Comparison of ENCODE assay signal across 1 cellular context in genomic region chr3:38327335-38328009, GRCh38.
TF ChIP-seq lines count a peak whose summit lies in the region.

No MANE protein-coding gene starts in this region.

TF ChIP-seq in K562, 482 proteins besides CTCF, POLR2A, EP300 and RAD21 (continued from another document and continues in another):
- TF ChIP-seq GTF2B (IDR thresholded peaks at IDR 0.05; ENCODE audit: extremely low read depth, insufficient read length), result no peak
- no peak for TF ChIP-seq KDM5B (IDR thresholded peaks at IDR 0.05; ENCODE audit: insufficient replicate concordance, low read depth, low read length)
- TF ChIP-seq EZH2 (IDR thresholded peaks at IDR 0.05; ENCODE audit: borderline replicate concordance, low read depth, low read length), result no peak
- TF ChIP-seq ZNF695 (CRISPR knock-in tag; IDR thresholded peaks at IDR 0.05), result no peak
- peak; percentile 91 to 97 for TF ChIP-seq TRIM24 (IDR thresholded peaks at IDR 0.05)
- TF ChIP-seq SREBF1 (IDR thresholded peaks at IDR 0.05; ENCODE audit: borderline replicate concordance, low read depth, low read length), result no peak
- TF ChIP-seq CREM (IDR thresholded peaks at IDR 0.05; ENCODE audit: low read depth), result 0 out of 2 replicates have a peak, but pooled peaks have one; percentile 3
- peak; percentile 77; the same call in 1 of the 2 replicates for TF ChIP-seq SMARCC2 (IDR thresholded peaks at IDR 0.05; ENCODE audit: low read depth)
- no peak for TF ChIP-seq ZFP36 (IDR thresholded peaks at IDR 0.05; ENCODE audit: low read depth, low read length, partially characterized antibody)
- TF ChIP-seq, protein P1, sequence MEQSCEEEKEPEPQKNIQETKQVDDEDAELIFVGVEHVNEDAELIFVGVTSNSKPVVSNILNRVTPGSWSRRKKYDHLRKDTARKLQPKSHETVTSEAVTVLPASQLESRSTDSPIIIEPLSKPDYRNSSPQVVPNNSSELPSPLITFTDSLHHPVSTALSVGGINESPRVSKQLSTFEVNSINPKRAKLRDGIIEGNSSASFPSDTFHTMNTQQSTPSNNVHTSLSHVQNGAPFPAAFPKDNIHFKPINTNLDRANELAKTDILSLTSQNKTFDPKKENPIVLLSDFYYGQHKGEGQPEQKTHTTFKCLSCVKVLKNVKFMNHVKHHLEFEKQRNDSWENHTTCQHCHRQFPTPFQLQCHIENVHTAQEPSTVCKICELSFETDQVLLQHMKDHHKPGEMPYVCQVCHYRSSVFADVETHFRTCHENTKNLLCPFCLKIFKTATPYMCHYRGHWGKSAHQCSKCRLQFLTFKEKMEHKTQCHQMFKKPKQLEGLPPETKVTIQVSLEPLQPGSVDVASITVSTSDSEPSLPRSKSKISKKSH (CRISPR knock-in tag; IDR thresholded peaks at IDR 0.05), result no peak
- no peak for TF ChIP-seq BRCA1 (IDR thresholded peaks at IDR 0.05)
- no peak for TF ChIP-seq BRCA1 (CRISPR knock-in tag; IDR thresholded peaks at IDR 0.05)
- TF ChIP-seq ZNF583 (CRISPR knock-in tag; IDR thresholded peaks at IDR 0.05), result no peak
- TF ChIP-seq FOXK1 (CRISPR knock-in tag; IDR thresholded peaks at IDR 0.05; ENCODE audit: borderline replicate concordance), result no peak
- no peak for TF ChIP-seq SPI1 (IDR thresholded peaks at IDR 0.05; ENCODE audit: borderline replicate concordance, low read depth, low read length)
- peak in 1 of 2 experiments; percentile 76; a peak in 2 of 3 replicates for TF ChIP-seq CBX3 (IDR thresholded peaks at IDR 0.05; ENCODE audit: borderline replicate concordance in 1 of 2, low read length in 2 of 2)
- TF ChIP-seq CHCHD3 (CRISPR knock-in tag; IDR thresholded peaks at IDR 0.05), result no peak
- TF ChIP-seq SNIP1 (IDR thresholded peaks at IDR 0.05; ENCODE audit: low read depth), result no peak
- no peak for TF ChIP-seq ZNF561 (CRISPR knock-in tag; conservative IDR thresholded peaks at IDR 0.05)
- TF ChIP-seq TEAD1 (CRISPR knock-in tag; IDR thresholded peaks at IDR 0.05), result no peak
- TF ChIP-seq ATF4 (CRISPR knock-in tag; IDR thresholded peaks at IDR 0.05), result no peak
- TF ChIP-seq CBX5 (IDR thresholded peaks at IDR 0.05; ENCODE audit: borderline replicate concordance, low read depth), result peak; percentile 62; the same call in 1 of the 2 replicates
- no peak for TF ChIP-seq SMAD4 (CRISPR knock-in tag; conservative IDR thresholded peaks at IDR 0.05)
- TF ChIP-seq SMARCE1 (IDR thresholded peaks at IDR 0.05), result peak; percentile 90
- TF ChIP-seq, protein P2, sequence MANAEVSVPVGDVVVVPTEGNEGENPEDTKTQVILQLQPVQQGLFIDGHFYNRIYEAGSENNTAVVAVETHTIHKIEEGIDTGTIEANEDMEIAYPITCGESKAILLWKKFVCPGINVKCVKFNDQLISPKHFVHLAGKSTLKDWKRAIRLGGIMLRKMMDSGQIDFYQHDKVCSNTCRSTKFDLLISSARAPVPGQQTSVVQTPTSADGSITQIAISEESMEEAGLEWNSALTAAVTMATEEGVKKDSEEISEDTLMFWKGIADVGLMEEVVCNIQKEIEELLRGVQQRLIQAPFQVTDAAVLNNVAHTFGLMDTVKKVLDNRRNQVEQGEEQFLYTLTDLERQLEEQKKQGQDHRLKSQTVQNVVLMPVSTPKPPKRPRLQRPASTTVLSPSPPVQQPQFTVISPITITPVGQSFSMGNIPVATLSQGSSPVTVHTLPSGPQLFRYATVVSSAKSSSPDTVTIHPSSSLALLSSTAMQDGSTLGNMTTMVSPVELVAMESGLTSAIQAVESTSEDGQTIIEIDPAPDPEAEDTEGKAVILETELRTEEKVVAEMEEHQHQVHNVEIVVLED (CRISPR knock-in tag; IDR thresholded peaks at IDR 0.05), result no peak
- TF ChIP-seq ZFP91 (CRISPR knock-in tag; IDR thresholded peaks at IDR 0.05), result no peak
- TF ChIP-seq FOXA3 (CRISPR knock-in tag; conservative IDR thresholded peaks at IDR 0.05 in 1 of 2, IDR thresholded peaks at IDR 0.05 in 1 of 2), result no peak
- TF ChIP-seq CBFA2T2 (conservative IDR thresholded peaks at IDR 0.05), result no peak
- no peak for TF ChIP-seq SMC3 (conservative IDR thresholded peaks at IDR 0.05; ENCODE audit: insufficient read depth, low read depth, low read length)
- peak; percentile 86 for TF ChIP-seq C11orf30 (IDR thresholded peaks at IDR 0.05; ENCODE audit: low read depth)
- TF ChIP-seq PTTG1 (tag; IDR thresholded peaks at IDR 0.05; ENCODE audit: low read depth), result no peak
- no peak for TF ChIP-seq POLR2G (IDR thresholded peaks at IDR 0.05; ENCODE audit: low read depth, low read length)
- no peak for TF ChIP-seq ZKSCAN3 (CRISPR knock-in tag; IDR thresholded peaks at IDR 0.05)
- TF ChIP-seq FOS (IDR thresholded peaks at IDR 0.05; ENCODE audit: extremely low read depth, insufficient read length), result peak; percentile 65
- TF ChIP-seq, protein P3, sequence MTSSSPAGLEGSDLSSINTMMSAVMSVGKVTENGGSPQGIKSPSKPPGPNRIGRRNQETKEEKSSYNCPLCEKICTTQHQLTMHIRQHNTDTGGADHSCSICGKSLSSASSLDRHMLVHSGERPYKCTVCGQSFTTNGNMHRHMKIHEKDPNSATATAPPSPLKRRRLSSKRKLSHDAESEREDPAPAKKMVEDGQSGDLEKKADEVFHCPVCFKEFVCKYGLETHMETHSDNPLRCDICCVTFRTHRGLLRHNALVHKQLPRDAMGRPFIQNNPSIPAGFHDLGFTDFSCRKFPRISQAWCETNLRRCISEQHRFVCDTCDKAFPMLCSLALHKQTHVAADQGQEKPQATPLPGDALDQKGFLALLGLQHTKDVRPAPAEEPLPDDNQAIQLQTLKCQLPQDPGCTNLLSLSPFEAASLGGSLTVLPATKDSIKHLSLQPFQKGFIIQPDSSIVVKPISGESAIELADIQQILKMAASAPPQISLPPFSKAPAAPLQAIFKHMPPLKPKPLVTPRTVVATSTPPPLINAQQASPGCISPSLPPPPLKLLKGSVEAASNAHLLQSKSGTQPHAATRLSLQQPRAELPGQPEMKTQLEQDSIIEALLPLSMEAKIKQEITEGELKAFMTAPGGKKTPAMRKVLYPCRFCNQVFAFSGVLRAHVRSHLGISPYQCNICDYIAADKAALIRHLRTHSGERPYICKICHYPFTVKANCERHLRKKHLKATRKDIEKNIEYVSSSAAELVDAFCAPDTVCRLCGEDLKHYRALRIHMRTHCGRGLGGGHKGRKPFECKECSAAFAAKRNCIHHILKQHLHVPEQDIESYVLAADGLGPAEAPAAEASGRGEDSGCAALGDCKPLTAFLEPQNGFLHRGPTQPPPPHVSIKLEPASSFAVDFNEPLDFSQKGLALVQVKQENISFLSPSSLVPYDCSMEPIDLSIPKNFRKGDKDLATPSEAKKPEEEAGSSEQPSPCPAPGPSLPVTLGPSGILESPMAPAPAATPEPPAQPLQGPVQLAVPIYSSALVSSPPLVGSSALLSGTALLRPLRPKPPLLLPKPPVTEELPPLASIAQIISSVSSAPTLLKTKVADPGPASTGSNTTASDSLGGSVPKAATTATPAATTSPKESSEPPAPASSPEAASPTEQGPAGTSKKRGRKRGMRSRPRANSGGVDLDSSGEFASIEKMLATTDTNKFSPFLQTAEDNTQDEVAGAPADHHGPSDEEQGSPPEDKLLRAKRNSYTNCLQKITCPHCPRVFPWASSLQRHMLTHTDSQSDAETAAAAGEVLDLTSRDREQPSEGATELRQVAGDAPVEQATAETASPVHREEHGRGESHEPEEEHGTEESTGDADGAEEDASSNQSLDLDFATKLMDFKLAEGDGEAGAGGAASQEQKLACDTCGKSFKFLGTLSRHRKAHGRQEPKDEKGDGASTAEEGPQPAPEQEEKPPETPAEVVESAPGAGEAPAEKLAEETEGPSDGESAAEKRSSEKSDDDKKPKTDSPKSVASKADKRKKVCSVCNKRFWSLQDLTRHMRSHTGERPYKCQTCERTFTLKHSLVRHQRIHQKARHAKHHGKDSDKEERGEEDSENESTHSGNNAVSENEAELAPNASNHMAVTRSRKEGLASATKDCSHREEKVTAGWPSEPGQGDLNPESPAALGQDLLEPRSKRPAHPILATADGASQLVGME (CRISPR knock-in tag; IDR thresholded peaks at IDR 0.05), result no peak
- TF ChIP-seq ZEB2 (IDR thresholded peaks at IDR 0.05), result peak; percentile 57
- TF ChIP-seq GABPA (tag; conservative IDR thresholded peaks at IDR 0.05; ENCODE audit: low read depth), result no peak; the same call in 1 of the 2 replicates
- peak; percentile 56; the same call in 1 of the 2 replicates for TF ChIP-seq NR2C1 (IDR thresholded peaks at IDR 0.05)
- TF ChIP-seq NR2C1 (tag; IDR thresholded peaks at IDR 0.05), result peak; percentile 86
- TF ChIP-seq ZNF431 (CRISPR knock-in tag; IDR thresholded peaks at IDR 0.05), result no peak
- no peak for TF ChIP-seq HLTF (IDR thresholded peaks at IDR 0.05)
- TF ChIP-seq ETV6 (IDR thresholded peaks at IDR 0.05; ENCODE audit: borderline replicate concordance in 1 of 2, low read depth in 2 of 2, low read length in 1 of 2), result no peak
- TF ChIP-seq ETV6 (CRISPR knock-in tag; IDR thresholded peaks at IDR 0.05; ENCODE audit: borderline replicate concordance), result no peak
- no peak for TF ChIP-seq ZC3H11A (IDR thresholded peaks at IDR 0.05; ENCODE audit: low read depth, low read length)
- TF ChIP-seq, protein P4, sequence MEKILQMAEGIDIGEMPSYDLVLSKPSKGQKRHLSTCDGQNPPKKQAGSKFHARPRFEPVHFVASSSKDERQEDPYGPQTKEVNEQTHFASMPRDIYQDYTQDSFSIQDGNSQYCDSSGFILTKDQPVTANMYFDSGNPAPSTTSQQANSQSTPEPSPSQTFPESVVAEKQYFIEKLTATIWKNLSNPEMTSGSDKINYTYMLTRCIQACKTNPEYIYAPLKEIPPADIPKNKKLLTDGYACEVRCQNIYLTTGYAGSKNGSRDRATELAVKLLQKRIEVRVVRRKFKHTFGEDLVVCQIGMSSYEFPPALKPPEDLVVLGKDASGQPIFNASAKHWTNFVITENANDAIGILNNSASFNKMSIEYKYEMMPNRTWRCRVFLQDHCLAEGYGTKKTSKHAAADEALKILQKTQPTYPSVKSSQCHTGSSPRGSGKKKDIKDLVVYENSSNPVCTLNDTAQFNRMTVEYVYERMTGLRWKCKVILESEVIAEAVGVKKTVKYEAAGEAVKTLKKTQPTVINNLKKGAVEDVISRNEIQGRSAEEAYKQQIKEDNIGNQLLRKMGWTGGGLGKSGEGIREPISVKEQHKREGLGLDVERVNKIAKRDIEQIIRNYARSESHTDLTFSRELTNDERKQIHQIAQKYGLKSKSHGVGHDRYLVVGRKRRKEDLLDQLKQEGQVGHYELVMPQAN (IDR thresholded peaks at IDR 0.05; ENCODE audit: borderline replicate concordance), result no peak
- TF ChIP-seq RBM39 (optimal IDR thresholded peaks at IDR 0.05; ENCODE audit: low read depth, low read length), result no peak
- no peak for TF ChIP-seq BMI1 (IDR thresholded peaks at IDR 0.05; ENCODE audit: low read length)
- TF ChIP-seq PATZ1 (CRISPR knock-in tag; IDR thresholded peaks at IDR 0.05; ENCODE audit: borderline replicate concordance), result no peak
- TF ChIP-seq ZNF311 (CRISPR knock-in tag; IDR thresholded peaks at IDR 0.05), result no peak
- no peak for TF ChIP-seq MTF1 (CRISPR knock-in tag; IDR thresholded peaks at IDR 0.05; ENCODE audit: borderline replicate concordance)
- 0 out of 4 replicates have a peak, but pooled peaks of 1 of the 2 experiments have one; percentile 17 for TF ChIP-seq MAZ (CRISPR knock-in tag; conservative IDR thresholded peaks at IDR 0.05 in 1 of 2, IDR thresholded peaks at IDR 0.05 in 1 of 2)
- TF ChIP-seq IRF1 (CRISPR knock-in tag; IDR thresholded peaks at IDR 0.05; ENCODE audit: borderline replicate concordance), result no peak
- TF ChIP-seq RCOR1 (IDR thresholded peaks at IDR 0.05; ENCODE audit: borderline replicate concordance in 1 of 2, low read depth in 2 of 2, low read length in 2 of 2), result 0 out of 4 replicates have a peak, but pooled peaks of 1 of the 2 experiments have one; percentile 22
- TF ChIP-seq ZKSCAN8 (CRISPR knock-in tag; IDR thresholded peaks at IDR 0.05), result 0 out of 2 replicates have a peak, but pooled peaks have one; percentile 34
- no peak for TF ChIP-seq HCFC1 (IDR thresholded peaks at IDR 0.05; ENCODE audit: low read depth, low read length)
